Comparison of ENCODE assay signal across 10 cellular contexts in genomic region chr14:75831971-75832370, GRCh38.
DNase-seq lines count a peak whose midpoint lies in the region; ATAC-seq and TF ChIP-seq lines count a peak whose summit lies in the region.
"Had no signal": no experiment of that assay in that cellular context is flagged by ENCODE, and none has a peak within 500 bp of the region (broad histone marks: within the 10 kb centered on the region; RNA-seq: fewer than 3 reads in every experiment).

No MANE protein-coding gene starts in this region.

- no peaks in the 10 kb centered on the region for H3K36me3 ChIP-seq in hepatocyte (replicated peaks; ENCODE audit: insufficient read depth, low read depth)

- H2AFZ ChIP-seq in hepatocyte = peak overlapping the region; percentile 26

- H3K27ac Mint-ChIP-seq in activated naive CD8-positive, alpha-beta T cell = no peak overlapping the region
- H3K27ac Mint-ChIP-seq in activated naive CD8-positive, alpha-beta T cell treated with anti-CD3 and anti-CD28 coated beads, Interleukin-2, amount 50 U/mL, for 24 hours = no peak overlapping the region

- H3K4me1 ChIP-seq in hepatocyte (ENCODE audit: insufficient read depth) = peaks cover 23% of the 10 kb centered on the region

- peaks cover 22% of the 10 kb centered on the region for H3K4me1 Mint-ChIP-seq in activated naive CD8-positive, alpha-beta T cell (ENCODE audit: low read depth)
- peaks cover 9% of the 10 kb centered on the region for H3K4me1 Mint-ChIP-seq in activated naive CD8-positive, alpha-beta T cell treated with anti-CD3 and anti-CD28 coated beads, Interleukin-2, amount 50 U/mL, for 24 hours

- H3K9me3 ChIP-seq in hepatocyte (ENCODE audit: low read depth) = no peaks in the 10 kb centered on the region

- H3K9me3 Mint-ChIP-seq in activated naive CD8-positive, alpha-beta T cell (ENCODE audit: low read depth) = no peaks in the 10 kb centered on the region
- no peaks in the 10 kb centered on the region for H3K9me3 Mint-ChIP-seq in activated naive CD8-positive, alpha-beta T cell treated with anti-CD3 and anti-CD28 coated beads, Interleukin-2, amount 50 U/mL, for 24 hours

- H3K79me2 ChIP-seq in hepatocyte = no peaks in the 10 kb centered on the region

- H3K27ac ChIP-seq in hepatocyte = peak overlapping the region; percentile 91

- no peaks in the 10 kb centered on the region for H3K27me3 Mint-ChIP-seq in activated naive CD8-positive, alpha-beta T cell
- no peaks in the 10 kb centered on the region for H3K27me3 Mint-ChIP-seq in activated naive CD8-positive, alpha-beta T cell treated with anti-CD3 and anti-CD28 coated beads, Interleukin-2, amount 50 U/mL, for 24 hours

- no peaks in the 10 kb centered on the region for H3K9me2 ChIP-seq in hepatocyte (replicated peaks; ENCODE audit: insufficient read depth)

- no peak overlapping the region for H3K4me3 ChIP-seq in hepatocyte

- DNase-seq in activated naive CD8-positive, alpha-beta T cell treated with anti-CD3 and anti-CD28 coated beads, Interleukin-2, amount 50 U/mL, for 24 hours = no peak
- DNase-seq in SHP77 (lab: John Stamatoyannopoulos, UW) = peak; percentile 25 to 70
- peak; percentile 44 for DNase-seq in hepatocyte (ENCODE audit: low spot score)
- DNase-seq in ureter (ENCODE audit: low spot score) = peak; percentile 50
- no peak for DNase-seq in DMS 273 treated with DMSO at 0.1 percent for 48 hours (lab: John Stamatoyannopoulos, UW)
- DNase-seq: DMS79 treated with DMSO at 0.1 percent for 48 hours, NCI-H1436 treated with DMSO at 0.1 percent for 48 hours had no signal

- no peaks in the 10 kb centered on the region for H3K27me3 ChIP-seq in hepatocyte

- peak overlapping the region; percentile 27 for H3K4me3 Mint-ChIP-seq in activated naive CD8-positive, alpha-beta T cell
- H3K4me3 Mint-ChIP-seq in activated naive CD8-positive, alpha-beta T cell treated with anti-CD3 and anti-CD28 coated beads, Interleukin-2, amount 50 U/mL, for 24 hours = no peak overlapping the region

- no peak for TF ChIP-seq CTCF in hepatocyte (IDR thresholded peaks at IDR 0.05; ENCODE audit: poor library complexity)

- peaks cover 23% of the 10 kb centered on the region for H3K36me3 Mint-ChIP-seq in activated naive CD8-positive, alpha-beta T cell
- peaks cover 16% of the 10 kb centered on the region for H3K36me3 Mint-ChIP-seq in activated naive CD8-positive, alpha-beta T cell treated with anti-CD3 and anti-CD28 coated beads, Interleukin-2, amount 50 U/mL, for 24 hours (ENCODE audit: low read depth)

- ATAC-seq in activated naive CD8-positive, alpha-beta T cell treated with anti-CD3 and anti-CD28 coated beads, Interleukin-2, amount 50 U/mL, for 24 hours = no peak
- no peak for ATAC-seq in HG02970 (IDR thresholded peaks at IDR 0.05; ENCODE audit: low FRiP score, unreplicated experiment)
- no peak for ATAC-seq in HG02642 (IDR thresholded peaks at IDR 0.05; ENCODE audit: poor library complexity, unreplicated experiment)

- no peaks in the 10 kb centered on the region for H4K20me1 ChIP-seq in hepatocyte (ENCODE audit: insufficient read depth, poor library complexity, severe bottlenecking)

- H3K4me2 ChIP-seq in hepatocyte = peak overlapping the region; percentile 67

- WGBS in hepatocyte (ENCODE audit: low lambda C conversion rate, missing lambda C conversion rate) = 16% methylated on average over 2 of the region's 2 CpGs

Comparison
In these comparisons a context has a peak if more than half of its experiments do, and no peak if none do; other contexts are left out.
1. DNase-seq: peak in SHP77 (2 of 2), hepatocyte (single experiment) and ureter (single experiment); none in activated naive CD8-positive, alpha-beta T cell treated with anti-CD3 and anti-CD28 coated beads, Interleukin-2, amount 50 U/mL, for 24 hours (single experiment) and DMS 273 treated with DMSO at 0.1 percent for 48 hours (single experiment).